Comparison of ENCODE assay signal across 8 cellular contexts in the genomic region with DNA sequence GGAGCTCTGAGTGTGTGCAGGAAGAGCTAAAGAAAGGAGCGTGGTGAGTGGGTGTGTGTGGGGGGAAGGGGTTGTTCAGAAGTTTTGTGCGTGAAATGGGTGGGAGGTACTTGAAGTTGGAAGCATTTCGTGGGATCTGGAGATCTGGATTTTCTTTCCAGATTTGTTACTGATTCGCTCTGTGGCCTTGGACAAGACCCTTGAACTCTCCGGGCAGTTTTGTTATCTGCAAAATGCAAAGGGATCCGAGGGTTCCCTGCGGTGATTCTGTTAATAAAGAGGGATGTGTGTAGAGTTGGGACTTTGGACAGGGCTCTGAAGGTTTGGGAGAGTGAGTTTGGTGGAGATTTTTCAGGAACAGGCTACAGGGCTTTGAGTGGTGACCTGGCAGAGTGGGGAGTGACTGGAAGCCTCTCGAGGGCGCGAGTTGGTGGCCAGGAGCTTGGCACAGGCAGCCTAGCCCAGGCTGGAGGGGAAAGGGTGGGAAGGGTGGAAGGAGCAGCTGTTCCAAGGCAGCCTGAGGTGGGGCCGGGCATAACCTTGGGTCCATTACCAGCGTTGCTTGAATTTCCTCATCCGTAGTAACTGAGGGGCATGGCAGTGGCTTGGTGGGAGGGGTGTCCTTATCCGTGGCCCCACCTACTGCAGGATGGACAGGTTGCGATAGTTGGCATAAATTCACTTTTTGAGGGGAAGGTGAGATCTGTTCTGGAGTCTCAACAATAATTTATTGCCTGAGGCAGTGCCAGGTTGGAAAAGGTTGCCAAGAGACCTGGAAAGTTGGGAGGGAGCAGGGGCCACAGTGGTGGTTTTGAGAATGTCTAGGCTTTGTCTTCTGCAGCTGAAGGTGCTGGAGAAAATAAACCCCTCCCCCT. TPM values are rescaled to one million over a fixed set of nuclear protein-coding genes. Genes with fewer than 3 reads are reported as not detected.
A peak's percentile ranks its signal among the peaks of the same experiment; 100 is the strongest.
DNase-seq lines count a peak whose midpoint lies in the region; ATAC-seq and TF ChIP-seq lines count a peak whose summit lies in the region.

No MANE protein-coding gene starts in this region.

- TF ChIP-seq CTCF in MM.1S (IDR thresholded peaks at IDR 0.05; ENCODE audit: low read length) = no peak
- TF ChIP-seq CTCF in mammary epithelial cell (conservative IDR thresholded peaks at IDR 0.05 in 1 of 2, IDR thresholded peaks at IDR 0.05 in 1 of 2; ENCODE audit: extremely low read depth in 1 of 2, insufficient read depth in 1 of 2, low read depth in 1 of 2, low read length in 2 of 2) = no peak
- TF ChIP-seq CTCF in right lobe of liver (IDR thresholded peaks at IDR 0.05) = no peak
- no peak for TF ChIP-seq CTCF in type B pancreatic cell (conservative IDR thresholded peaks at IDR 0.05)

- H3K4me2 ChIP-seq in MM.1S (ENCODE audit: low read depth, low read length) (peak overlapping the region; percentile 98), mammary epithelial cell (ENCODE audit: insufficient read depth, low read depth, low read length) (peak overlapping the region; percentile 83)

- TSS peak; percentile 82 for BruUV-seq in mammary epithelial cell (replicated peaks; lab: Mats Ljungman, UMichigan)

- H3K27ac ChIP-seq in MM.1S (ENCODE audit: low read length) (no peak overlapping the region), mammary epithelial cell (ENCODE audit: insufficient read depth, low read depth, low read length) (peak overlapping the region; percentile 100), right lobe of liver (peak overlapping the region; percentile 89 to 94 (median 92))

- H2AFZ ChIP-seq in MM.1S (ENCODE audit: low read length) (no peak overlapping the region), mammary epithelial cell (ENCODE audit: low read depth, low read length) (no peak overlapping the region)

- peak overlapping the region; percentile 99 for H3K4me3 Mint-ChIP-seq in type B pancreatic cell

- H3K27me3 ChIP-seq in MM.1S (replicated peaks; ENCODE audit: insufficient read depth, low read length) (no peaks in the 10 kb centered on the region), mammary epithelial cell (ENCODE audit: insufficient read depth, low read length) (no peaks in the 10 kb centered on the region), right lobe of liver (no peaks in the 10 kb centered on the region)

- H4K20me1 ChIP-seq in MM.1S (ENCODE audit: insufficient read depth, low read length) = peaks cover 16% of the 10 kb centered on the region
- no peaks in the 10 kb centered on the region for H4K20me1 ChIP-seq in mammary epithelial cell (ENCODE audit: insufficient read depth, low read length)

- H3K9me3 Mint-ChIP-seq in type B pancreatic cell = no peaks in the 10 kb centered on the region

- H3K4me3 ChIP-seq in MM.1S (ENCODE audit: low read length) (peak overlapping the region; percentile 98), mammary epithelial cell (replicated peaks in 1 of 3; ENCODE audit: insufficient read depth in 1 of 3, low read depth in 2 of 3, low read length in 3 of 3) (peak overlapping the region; percentile 89 to 99 (median 95)), right lobe of liver (peak overlapping the region; percentile 86 to 88 (median 87))

- H3K4me1 Mint-ChIP-seq in type B pancreatic cell (ENCODE audit: unreplicated experiment) = peaks cover 45% of the 10 kb centered on the region

- no peaks in the 10 kb centered on the region for H3K9me2 ChIP-seq in MM.1S (replicated peaks; ENCODE audit: insufficient read depth, low read length)

- H3K4me1 ChIP-seq in MM.1S (ENCODE audit: low read length) (peaks cover 12% of the 10 kb centered on the region), mammary epithelial cell (ENCODE audit: insufficient read depth, low read length) (peaks cover 41% of the 10 kb centered on the region), right lobe of liver (peaks cover 0 to 53% (median 27%) of the 10 kb centered on the region in 4 donors)

- no peak for TF ChIP-seq POLR2A in right lobe of liver (IDR thresholded peaks at IDR 0.05)

- H3K9ac ChIP-seq in MM.1S (ENCODE audit: low read length) (peak overlapping the region; percentile 95; the same call in 1 of the 2 replicates), mammary epithelial cell (ENCODE audit: insufficient read depth, low read length) (peak overlapping the region; percentile 100)

- WGBS in mammary epithelial cell (ENCODE audit: low coverage, missing lambda C conversion rate) = 2% methylated on average over 12 of the region's 15 CpGs
- WGBS in right lobe of liver (ENCODE audit: insufficient coverage, low coverage, low lambda C conversion rate, missing lambda C conversion rate) = 8% methylated on average over 15 of the region's 15 CpGs

- CTCF ChIA-PET in mammary epithelial cell (lab: Charles Lee; ENCODE audit: low non-redundant PET) = no interaction called here

- peaks cover 11% of the 10 kb centered on the region for H3K36me3 Mint-ChIP-seq in type B pancreatic cell

- H3K9me3 ChIP-seq in MM.1S (replicated peaks; ENCODE audit: insufficient read depth, low read length) (no peaks in the 10 kb centered on the region), mammary epithelial cell (replicated peaks; ENCODE audit: insufficient read depth, low read length) (peaks cover 2% of the 10 kb centered on the region), right lobe of liver (no peaks in the 10 kb centered on the region)

- ATAC-seq in right lobe of liver = peak; percentile 14 to 45 (median 27)

- no peaks in the 10 kb centered on the region for H3K36me3 ChIP-seq in MM.1S (replicated peaks; ENCODE audit: insufficient read depth, low read length)
- H3K36me3 ChIP-seq in mammary epithelial cell (ENCODE audit: insufficient read depth, low read length) = peaks cover 2% of the 10 kb centered on the region
- H3K36me3 ChIP-seq in right lobe of liver = no peaks in the 10 kb centered on the region

- H3K27ac Mint-ChIP-seq in type B pancreatic cell = peak overlapping the region; percentile 96

- 0 out of 2 replicates have a peak, but pooled peaks cover 5% of the 10 kb centered on the region for H3F3A ChIP-seq in MM.1S (ENCODE audit: insufficient read depth, low read length)

- DNase-seq in DMS 273 treated with DMSO at 0.1 percent for 48 hours (lab: John Stamatoyannopoulos, UW) (peak; percentile 61), MM.1S (no peak), mammary epithelial cell (peak; percentile 82), right lobe of liver (peak; percentile 53 to 71 (median 68)), type B pancreatic cell (ENCODE audit: extremely low spot score, unreplicated experiment) (no peak), midbrain (lab: John Stamatoyannopoulos, UW) (no peak), NCI-H146 (lab: John Stamatoyannopoulos, UW) (no peak), foreskin melanocyte (no peak)

- H3K79me2 ChIP-seq in MM.1S (ENCODE audit: low read length) (peaks cover 71% of the 10 kb centered on the region), mammary epithelial cell (ENCODE audit: insufficient read depth, low read length) (peaks cover 71% of the 10 kb centered on the region)

- in situ Hi-C loops in mammary epithelial cell (cut with MboI; ENCODE audit: low sequenced_read_pairs in 2 of 2) = loop anchor here in 1 of 2 donors (5.0 to 10.0 kb wide), 2 partner anchors 43 to 195 kb away; a partner anchor contains a TSS

- dilution Hi-C loops in mammary epithelial cell (cut with HindIII; ENCODE audit: low sequenced_read_pairs) = loop anchor here (5.0 kb wide), 1 partner anchor 102 kb away; no protein-coding TSS in a partner anchor

- intact Hi-C loops in mammary epithelial cell (cut with micrococcal nuclease) (loop anchor here (1.0 to 2.0 kb wide), 2 partner anchors 9 to 13 kb away; no protein-coding TSS in a partner anchor), right lobe of liver (cut with DNase I) (loop anchor here (5.0 to 10.0 kb wide), 3 partner anchors 45 to 68 kb away; no protein-coding TSS in a partner anchor)

- no peaks in the 10 kb centered on the region for H3K27me3 Mint-ChIP-seq in type B pancreatic cell

RNA-seq across cellular contexts. Expression of a gene that starts 2.1 kb away (rescaled TPM):
- total RNA-seq in mammary epithelial cell (1,000 to 10,000 TPM in 1 of 2 donors, 100 to 1,000 TPM in 1; 951 to 1,146 TPM), right lobe of liver (100 to 1,000 TPM; 142 to 306 (median 201) TPM), type B pancreatic cell (ENCODE audit: low replicate concordance) (475 and 776 TPM in 2 replicates)
- polyA plus RNA-seq in mammary epithelial cell = 524 TPM
- 912 TPM for polyA minus RNA-seq in mammary epithelial cell

RNA-seq across cellular contexts. Expression of a gene that starts 30.6 kb away (rescaled TPM):
- 100 to 1,000 TPM; 237 to 319 TPM for total RNA-seq in mammary epithelial cell
- polyA plus RNA-seq in mammary epithelial cell = 490 TPM
- polyA minus RNA-seq in mammary epithelial cell = 368 TPM
- total RNA-seq in right lobe of liver = 100 to 1,000 TPM in 4 of 6 experiments, 10 to 100 TPM in 2; 86.3 to 305 (median 116) TPM
- total RNA-seq in type B pancreatic cell (ENCODE audit: low replicate concordance) = 274 and 310 TPM in 2 replicates

RNA-seq across cellular contexts. Expression of a gene that starts 31.8 kb away (rescaled TPM):
- total RNA-seq in mammary epithelial cell (under 1 TPM in 1 of 2 donors, not detected in 1; 0.75 TPM), right lobe of liver (1 to 10 TPM in 5 of 6 experiments, under 1 TPM in 1; 0.93 to 3.1 (median 2.0) TPM), type B pancreatic cell (ENCODE audit: low replicate concordance) (2.4 and 16.8 TPM in 2 replicates)
- polyA plus RNA-seq in mammary epithelial cell = 0.51 TPM
- not detected for polyA minus RNA-seq in mammary epithelial cell

Comparison
In these comparisons a context has a peak if more than half of its experiments do, and no peak if none do; other contexts are left out.
1. DNase-seq: peak in DMS 273 treated with DMSO at 0.1 percent for 48 hours (single experiment), mammary epithelial cell (single experiment) and right lobe of liver (3 of 3); none in MM.1S (single experiment), type B pancreatic cell (single experiment), midbrain (single experiment), NCI-H146 (single experiment) and foreskin melanocyte (single experiment).
2. Peak in every context shown above with its lines, with median percentiles within 50 percentile points of each other: H3K4me3 ChIP-seq.